13 cellular contexts compared by ENCODE assay signal in the genomic region with DNA sequence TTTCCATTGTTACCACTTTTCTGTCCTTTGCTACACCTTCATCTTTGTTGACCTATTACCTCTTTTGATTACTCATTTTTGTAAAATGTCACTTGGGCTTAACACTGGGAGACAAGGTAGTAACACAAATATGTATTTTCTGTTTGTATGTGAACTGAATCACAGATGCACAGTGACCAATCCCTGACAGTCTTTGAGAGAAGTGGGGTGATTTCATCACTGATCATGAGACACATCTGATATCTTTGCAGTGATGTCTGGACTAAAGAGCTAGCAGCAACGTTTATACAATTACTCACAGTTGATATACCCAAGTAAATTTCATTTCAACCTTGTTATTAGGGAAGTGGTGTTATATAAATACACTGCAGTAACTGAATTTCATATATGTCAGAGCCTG.
"Had no signal": no experiment of that assay in that cellular context is flagged by ENCODE, and none has a peak within 500 bp of the region (broad histone marks: within the 10 kb centered on the region; RNA-seq: fewer than 3 reads in every experiment).

No MANE protein-coding gene starts in this region.

- ATAC-seq: left lung, pancreas, upper lobe of right lung had no signal

- H3K36me3 Mint-ChIP-seq: activated naive CD8-positive, alpha-beta T cell treated with anti-CD3 and anti-CD28 coated beads, Interleukin-2, amount 10 ng/mL, durations not matched to agents 7 days and 5 days; memory B cell had no signal

- H3K4me3 ChIP-seq: left lung, pancreas, upper lobe of right lung had no signal

- H3K9me3 ChIP-seq: pancreas, upper lobe of right lung had no signal

- H3K27me3 ChIP-seq: left lung, pancreas, upper lobe of right lung had no signal

- DNase-seq: activated CD4-positive, alpha-beta memory T cell treated with anti-CD3 and anti-CD28 coated beads, Interleukin-2, amount 10 ng/mL, durations not matched to agents 7 days and 5 days; activated naive CD8-positive, alpha-beta T cell treated with anti-CD3 and anti-CD28 coated beads, Interleukin-2, amount 10 ng/mL, durations not matched to agents 7 days and 5 days; cortex of kidney; effector memory CD4-positive, alpha-beta T cell; immature natural killer cell; left lung; pancreas; stimulated activated CD4-positive, alpha-beta T cell treated with anti-CD3 and anti-CD28 coated beads, Interleukin-4, amount 100 ng/mL, for 1 hour; stimulated activated CD8-positive, alpha-beta memory T cell treated with anti-CD3 and anti-CD28 coated beads, Interleukin-4, amount 100 ng/mL, for 48 hours; upper lobe of right lung had no signal

- H3K27ac Mint-ChIP-seq: activated CD4-positive, alpha-beta memory T cell treated with anti-CD3 and anti-CD28 coated beads, Interleukin-2, amount 10 ng/mL, durations not matched to agents 7 days and 5 days; activated naive CD8-positive, alpha-beta T cell treated with anti-CD3 and anti-CD28 coated beads, Interleukin-2, amount 10 ng/mL, durations not matched to agents 7 days and 5 days; immature natural killer cell; memory B cell; stimulated activated naive CD8-positive, alpha-beta T cell treated with anti-CD3 and anti-CD28 coated beads, Interleukin-15, Interleukin-2, amounts not matched to agents 100 ng/mL and 50 ng/mL, for 24 hours; T-helper 2 cell treated with Interferon-gamma antibody and Interleukin-4, amounts not matched to agents 5 μg/mL and 100 μg/mL, for 36 hours had no signal

- H3K4me1 Mint-ChIP-seq: activated CD4-positive, alpha-beta memory T cell treated with anti-CD3 and anti-CD28 coated beads, Interleukin-2, amount 10 ng/mL, durations not matched to agents 7 days and 5 days; activated naive CD8-positive, alpha-beta T cell treated with anti-CD3 and anti-CD28 coated beads, Interleukin-2, amount 10 ng/mL, durations not matched to agents 7 days and 5 days; immature natural killer cell; memory B cell had no signal

- H3K27me3 Mint-ChIP-seq: activated CD4-positive, alpha-beta memory T cell treated with anti-CD3 and anti-CD28 coated beads, Interleukin-2, amount 10 ng/mL, durations not matched to agents 7 days and 5 days; activated naive CD8-positive, alpha-beta T cell treated with anti-CD3 and anti-CD28 coated beads, Interleukin-2, amount 10 ng/mL, durations not matched to agents 7 days and 5 days; memory B cell; stimulated activated naive CD8-positive, alpha-beta T cell treated with anti-CD3 and anti-CD28 coated beads, Interleukin-15, Interleukin-2, amounts not matched to agents 100 ng/mL and 50 ng/mL, for 24 hours had no signal

- H3K4me3 Mint-ChIP-seq: activated CD4-positive, alpha-beta memory T cell treated with anti-CD3 and anti-CD28 coated beads, Interleukin-2, amount 10 ng/mL, durations not matched to agents 7 days and 5 days; activated naive CD8-positive, alpha-beta T cell treated with anti-CD3 and anti-CD28 coated beads, Interleukin-2, amount 10 ng/mL, durations not matched to agents 7 days and 5 days; immature natural killer cell; memory B cell; stimulated activated naive CD8-positive, alpha-beta T cell treated with anti-CD3 and anti-CD28 coated beads, Interleukin-15, Interleukin-2, amounts not matched to agents 100 ng/mL and 50 ng/mL, for 24 hours; T-helper 2 cell treated with Interferon-gamma antibody and Interleukin-4, amounts not matched to agents 5 μg/mL and 100 μg/mL, for 36 hours had no signal

- H3K4me1 ChIP-seq: left lung, pancreas, upper lobe of right lung had no signal

- H3K36me3 ChIP-seq: left lung, pancreas, upper lobe of right lung had no signal

- H3K27ac ChIP-seq: left lung, pancreas, upper lobe of right lung had no signal
